Comparison of ENCODE assay signal across 8 cellular contexts in genomic region chr7:105678811-105679495, GRCh38.
A peak's percentile ranks its signal among the peaks of the same experiment; 100 is the strongest.
DNase-seq lines count a peak whose midpoint lies in the region; ATAC-seq and FAIRE-seq lines count a peak whose summit lies in the region.

No MANE protein-coding gene starts in this region.

- H3K4me3 Mint-ChIP-seq in activated T-cell treated with anti-CD3 and anti-CD28 coated beads, Interleukin-2, amount 50 U/mL, for 24 hours: peak overlapping the region; percentile 82
- H3K4me3 Mint-ChIP-seq in activated naive CD8-positive, alpha-beta T cell treated with anti-CD3 and anti-CD28 coated beads, Interleukin-2, amount 50 U/mL, for 24 hours: peak overlapping the region; percentile 81

- no peak for ATAC-seq in activated naive CD8-positive, alpha-beta T cell treated with anti-CD3 and anti-CD28 coated beads, Interleukin-2, amount 50 U/mL, for 24 hours

- FAIRE-seq in RCC 7860 (lab: Jason Lieb, UNC): no peak

- H3K27ac Mint-ChIP-seq in activated T-cell treated with anti-CD3 and anti-CD28 coated beads, Interleukin-2, amount 50 U/mL, for 24 hours: peak overlapping the region; percentile 92
- peak overlapping the region; percentile 88 for H3K27ac Mint-ChIP-seq in activated naive CD8-positive, alpha-beta T cell treated with anti-CD3 and anti-CD28 coated beads, Interleukin-2, amount 50 U/mL, for 24 hours

- H3K9me3 Mint-ChIP-seq in activated T-cell treated with anti-CD3 and anti-CD28 coated beads, Interleukin-2, amount 50 U/mL, for 24 hours: no peaks in the 10 kb centered on the region
- no peaks in the 10 kb centered on the region for H3K9me3 Mint-ChIP-seq in activated naive CD8-positive, alpha-beta T cell treated with anti-CD3 and anti-CD28 coated beads, Interleukin-2, amount 50 U/mL, for 24 hours

- H3K4me1 Mint-ChIP-seq in activated T-cell treated with anti-CD3 and anti-CD28 coated beads, Interleukin-2, amount 50 U/mL, for 24 hours (ENCODE audit: low read depth): peaks cover 71% of the 10 kb centered on the region
- peaks cover 61% of the 10 kb centered on the region for H3K4me1 Mint-ChIP-seq in activated naive CD8-positive, alpha-beta T cell treated with anti-CD3 and anti-CD28 coated beads, Interleukin-2, amount 50 U/mL, for 24 hours

- DNase-seq in activated T-cell treated with anti-CD3 and anti-CD28 coated beads, Interleukin-2, amount 50 U/mL, for 24 hours: peak; percentile 69
- no peak for DNase-seq in activated T-cell treated with anti-CD3 and anti-CD28 coated beads for 4 hours
- peak; percentile 95 for DNase-seq in Kasumi-1 (lab: John Stamatoyannopoulos, UW)
- no peak for DNase-seq in activated naive CD8-positive, alpha-beta T cell treated with anti-CD3 and anti-CD28 coated beads, Interleukin-2, amount 50 U/mL, for 24 hours
- peak in 35 of 51 donors; percentile 9 to 75 (median 39) for DNase-seq in hypothalamus (lab: John Stamatoyannopoulos, UW)
- DNase-seq in stimulated activated CD4-positive, alpha-beta T cell treated with anti-CD3 and anti-CD28 coated beads, Interleukin-2, amount 100 ng/mL, for 24 hours: peak; percentile 43 to 45
- no peak for DNase-seq in RCC 7860 (ENCODE audit: low spot score)
- DNase-seq in DMS53 treated with DMSO at 0.1 percent for 48 hours (lab: John Stamatoyannopoulos, UW; ENCODE audit: unreplicated experiment): no peak

- H3K36me3 Mint-ChIP-seq in activated T-cell treated with anti-CD3 and anti-CD28 coated beads, Interleukin-2, amount 50 U/mL, for 24 hours (ENCODE audit: low read depth): peaks cover 4% of the 10 kb centered on the region
- H3K36me3 Mint-ChIP-seq in activated naive CD8-positive, alpha-beta T cell treated with anti-CD3 and anti-CD28 coated beads, Interleukin-2, amount 50 U/mL, for 24 hours (ENCODE audit: low read depth): peaks cover 3% of the 10 kb centered on the region

- H3K27me3 Mint-ChIP-seq in activated T-cell treated with anti-CD3 and anti-CD28 coated beads, Interleukin-2, amount 50 U/mL, for 24 hours: no peaks in the 10 kb centered on the region
- no peaks in the 10 kb centered on the region for H3K27me3 Mint-ChIP-seq in activated naive CD8-positive, alpha-beta T cell treated with anti-CD3 and anti-CD28 coated beads, Interleukin-2, amount 50 U/mL, for 24 hours

Comparison
In these comparisons a context has a peak if more than half of its experiments do, and no peak if none do; other contexts are left out.
1. DNase-seq: peak in activated T-cell treated with anti-CD3 and anti-CD28 coated beads, Interleukin-2, amount 50 U/mL, for 24 hours (single experiment), Kasumi-1 (2 of 2), hypothalamus (35 of 51) and stimulated activated CD4-positive, alpha-beta T cell treated with anti-CD3 and anti-CD28 coated beads, Interleukin-2, amount 100 ng/mL, for 24 hours (2 of 2); none in activated T-cell treated with anti-CD3 and anti-CD28 coated beads for 4 hours (single experiment), activated naive CD8-positive, alpha-beta T cell treated with anti-CD3 and anti-CD28 coated beads, Interleukin-2, amount 50 U/mL, for 24 hours (single experiment), RCC 7860 (single experiment) and DMS53 treated with DMSO at 0.1 percent for 48 hours (single experiment).